In the genomic region with DNA sequence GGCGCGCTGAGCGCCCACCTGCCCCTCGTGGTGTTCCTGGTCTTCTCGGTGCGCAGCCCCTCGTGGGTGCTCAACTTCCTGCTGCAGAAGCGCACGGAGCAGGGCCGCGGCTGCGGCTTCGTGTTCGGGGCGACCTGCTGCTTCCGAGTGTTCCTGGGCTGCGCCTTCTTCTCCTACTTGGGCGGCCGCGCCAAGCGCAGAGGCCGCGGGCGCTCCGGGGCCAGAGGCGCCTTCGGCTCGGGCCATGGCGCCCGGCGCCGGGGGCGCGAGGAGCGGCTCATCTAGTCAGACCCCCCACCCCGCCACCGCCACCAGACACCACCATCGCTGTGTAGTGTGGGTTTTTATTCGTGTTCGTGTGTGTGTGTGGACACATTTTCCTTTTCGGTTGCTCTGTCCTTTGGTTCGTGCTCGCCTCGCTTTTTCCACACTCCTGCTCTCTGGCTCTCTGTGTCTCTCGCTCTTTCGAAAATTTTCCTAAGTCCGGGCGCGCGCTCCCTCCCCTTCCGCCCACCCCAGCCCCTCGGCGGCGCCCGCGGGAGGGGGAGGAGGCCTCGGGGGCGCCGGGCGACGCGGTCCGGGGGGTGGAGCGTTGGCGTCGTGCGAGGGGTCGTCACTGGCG, we compare ENCODE assay signal across 8 cellular contexts. TPM values are rescaled to one million over a fixed set of nuclear protein-coding genes. Genes with fewer than 3 reads are reported as not detected.
A peak's percentile ranks its signal among the peaks of the same experiment; 100 is the strongest.
DNase-seq lines count a peak whose midpoint lies in the region; TF ChIP-seq lines count a peak whose summit lies in the region.

No MANE protein-coding gene starts in this region.

- peaks cover 28 to 38% (median 34%) of the 10 kb centered on the region in 4 donors for H3K4me1 ChIP-seq in stomach

- H3K4me1 Mint-ChIP-seq in IgD-negative memory B cell, result peaks cover 36 to 44% (median 43%) of the 10 kb centered on the region in 3 donors
- H3K4me1 Mint-ChIP-seq in neural crest cell, result peaks cover 44% of the 10 kb centered on the region

- no peaks in the 10 kb centered on the region for H3K36me3 ChIP-seq in stomach

- H3K9me3 ChIP-seq in AG04450 (ENCODE audit: control insufficient read depth, insufficient read depth, low read length) (peaks cover 3% of the 10 kb centered on the region; the same call in 1 of the 2 replicates), stomach (no peaks in the 10 kb centered on the region)

- no peak for TF ChIP-seq EP300 in stomach (IDR thresholded peaks at IDR 0.05)

- 0 to 3% (median 1%) methylated on average over 42 to 67 of the region's 69 CpGs for WGBS in stomach, 5 donors

- H3K9me3 Mint-ChIP-seq in IgD-negative memory B cell (no peaks in the 10 kb centered on the region), neural crest cell (no peaks in the 10 kb centered on the region)

- H3K36me3 Mint-ChIP-seq in IgD-negative memory B cell (peaks cover 3% of the 10 kb centered on the region), neural crest cell (ENCODE audit: low read depth) (peaks cover 7% of the 10 kb centered on the region)

- H3K27me3 ChIP-seq in AG04450 (ENCODE audit: control insufficient read depth, insufficient read depth, low read length), result no peaks in the 10 kb centered on the region
- H3K27me3 ChIP-seq in stomach, result no peaks in the 10 kb centered on the region

- DNase-seq in AG04450 (ENCODE audit: low read depth, low spot score), result no peak
- peak; percentile 76 for DNase-seq in GM19238 (ENCODE audit: insufficient read length, low spot score)
- DNase-seq in RWPE1 (ENCODE audit: low spot score), result peak; percentile 65
- DNase-seq in activated gamma-delta T cell (lab: John Stamatoyannopoulos, UW), result peak; percentile 76
- DNase-seq in fibroblast of villous mesenchyme (ENCODE audit: low read depth), result peak; percentile 90
- DNase-seq in neural crest cell (ENCODE audit: low read depth, low spot score), result peak; percentile 73
- peak; percentile 67 for DNase-seq in stomach

- H3K4me3 Mint-ChIP-seq in IgD-negative memory B cell, result peak overlapping the region; percentile 94 to 96 (median 95)
- H3K4me3 Mint-ChIP-seq in neural crest cell, result peak overlapping the region; percentile 95

- no peaks in the 10 kb centered on the region for H3K27me3 Mint-ChIP-seq in IgD-negative memory B cell
- H3K27me3 Mint-ChIP-seq in neural crest cell (ENCODE audit: low read depth), result peaks cover 9% of the 10 kb centered on the region

- no peak for TF ChIP-seq CTCF in AG04450 (IDR thresholded peaks at IDR 0.05; ENCODE audit: low read depth, low read length)
- TF ChIP-seq CTCF in RWPE1 (conservative IDR thresholded peaks at IDR 0.05; ENCODE audit: low read depth), result no peak
- no peak for TF ChIP-seq CTCF in fibroblast of villous mesenchyme (IDR thresholded peaks at IDR 0.05; ENCODE audit: insufficient read depth, low read depth, low read length)
- TF ChIP-seq CTCF in neural crest cell (conservative IDR thresholded peaks at IDR 0.05), result no peak
- TF ChIP-seq CTCF in stomach (IDR thresholded peaks at IDR 0.05), result no peak

- no peak for TF ChIP-seq POLR2A in stomach (IDR thresholded peaks at IDR 0.05)

- POLR2A ChIA-PET in AG04450 (lab: Yijun Ruan, JAX) (interaction anchor here (1.1 kb wide), 2 partner anchors 142 to 152 kb away, joined by 4 read pairs; partner anchors contain the start of genes ATP5F1E and PRELID3B), RWPE1 (lab: Yijun Ruan, JAX; ENCODE audit: low non-redundant PET) (interaction anchor here (0.7 kb wide), 2 partner anchors 138 to 142 kb away, joined by 3 read pairs; partner anchors contain the start of gene ATP5F1E)

- intact Hi-C loops in stomach (cut with DNase I; ENCODE audit: low total_unique reads), result no loop called here

- CTCF ChIA-PET in AG04450 (lab: Charles Lee), result no interaction called here
- CTCF ChIA-PET in RWPE1 (lab: Yijun Ruan, JAX), result interaction anchor here (1.4 kb wide), 1 partner anchor 20 kb away, joined by 4 read pairs; no protein-coding TSS in a partner anchor

- peak overlapping the region; percentile 57 for H3K27ac ChIP-seq in AG04450 (ENCODE audit: low read depth, low read length)
- peak overlapping the region; percentile 94 for H3K27ac ChIP-seq in RWPE1
- H3K27ac ChIP-seq in stomach, result peak overlapping the region; percentile 98 to 100 (median 99)

- peak overlapping the region; percentile 74 for H3K4me3 ChIP-seq in AG04450 (ENCODE audit: low read depth, low read length)
- peak overlapping the region; percentile 77 for H3K4me3 ChIP-seq in fibroblast of villous mesenchyme (ENCODE audit: low read depth, low read length)
- peak overlapping the region; percentile 68 to 89 (median 81) for H3K4me3 ChIP-seq in stomach

- peak overlapping the region; percentile 86 to 97 (median 94) for H3K27ac Mint-ChIP-seq in IgD-negative memory B cell
- H3K27ac Mint-ChIP-seq in neural crest cell (ENCODE audit: unreplicated experiment), result peak overlapping the region; percentile 93

RNA-seq across cellular contexts. Expression of gene GNAS, which starts 38.0 kb away (rescaled TPM):
- polyA plus RNA-seq in AG04450 (2011; rRNA removed), result 765 and 1,181 TPM in 2 replicates
- 1,147 and 1,540 TPM in 2 replicates for polyA minus RNA-seq in AG04450 (2011; rRNA and poly(A)+ RNA removed)
- polyA plus RNA-seq in IgD-negative memory B cell, result 203 TPM
- 345 and 361 TPM in 2 replicates for total RNA-seq in fibroblast of villous mesenchyme
- total RNA-seq in neural crest cell, result 1,339 and 1,425 TPM in 2 replicates
- 1,000 to 10,000 TPM in 1 of 5 donors, 100 to 1,000 TPM in 4; 306 to 1,010 (median 502) TPM for total RNA-seq in stomach
- polyA plus RNA-seq in stomach, result 100 to 1,000 TPM; 794 to 911 (median 842) TPM

RNA-seq across cellular contexts. Expression of gene GNAS-AS1, which starts 39.9 kb away (rescaled TPM):
- 0.52 and 0.65 TPM in 2 replicates for polyA plus RNA-seq in AG04450 (2011; rRNA removed)
- 0.48 and 1.1 TPM in 2 replicates for polyA minus RNA-seq in AG04450 (2011; rRNA and poly(A)+ RNA removed)
- not detected for polyA plus RNA-seq in IgD-negative memory B cell
- total RNA-seq in fibroblast of villous mesenchyme, result 0.43 and 0.64 TPM in 2 replicates
- total RNA-seq in neural crest cell, result 3.8 and 6.3 TPM in 2 replicates
- total RNA-seq in stomach, result 10 to 100 TPM in 1 of 5 donors, 1 to 10 TPM in 1, under 1 TPM in 1, not detected in 2; 0.92 to 45.5 (median 2.6) TPM
- under 1 TPM in 1 of 3 donors, not detected in 2; 0.15 TPM for polyA plus RNA-seq in stomach
